In genomic region chr2:46062637-46063412, GRCh38 we compare ENCODE assay signal across 8 cellular contexts.
DNase-seq lines count a peak whose midpoint lies in the region; ATAC-seq and TF ChIP-seq lines count a peak whose summit lies in the region.

No MANE protein-coding gene starts in this region.

- H3K4me1 ChIP-seq in right atrium auricular region, result peaks cover 0 to 20% of the 10 kb centered on the region in 2 donors

- peak overlapping the region; percentile 56 to 58 for H3K27ac ChIP-seq in right atrium auricular region

- TF ChIP-seq CTCF in GM12801 (IDR thresholded peaks at IDR 0.05; ENCODE audit: extremely low read depth, insufficient read length) (peak; percentile 71), right atrium auricular region (IDR thresholded peaks at IDR 0.05) (peak; percentile 89 to 94), retinal pigment epithelial cell (conservative IDR thresholded peaks at IDR 0.05; ENCODE audit: low read depth, low read length) (peak; percentile 87)

- no peaks in the 10 kb centered on the region for H3K36me3 ChIP-seq in right atrium auricular region

- no peaks in the 10 kb centered on the region for H3K9me3 ChIP-seq in right atrium auricular region

- DNase-seq in NCI-H1417 treated with DMSO at 0.1 percent for 48 hours (lab: John Stamatoyannopoulos, UW) (peak; percentile 4), T-helper 1 cell (peak; percentile 24 to 79 (median 36)), amniotic epithelial cell (ENCODE audit: low read depth) (peak; percentile 78), right atrium auricular region (ENCODE audit: low spot score) (peak; percentile 96), retinal pigment epithelial cell (ENCODE audit: low read depth) (peak; percentile 61), OCI-M2 (lab: John Stamatoyannopoulos, UW; ENCODE audit: unreplicated experiment) (no peak)

- no peaks in the 10 kb centered on the region for H3K27me3 ChIP-seq in right atrium auricular region

- ATAC-seq in HG02870 (IDR thresholded peaks at IDR 0.05; ENCODE audit: unreplicated experiment), result no peak

- no peak overlapping the region for H3K4me3 ChIP-seq in right atrium auricular region
- no peak overlapping the region for H3K4me3 ChIP-seq in retinal pigment epithelial cell (ENCODE audit: low read length)
